Comparison of ENCODE assay signal across 6 cellular contexts in genomic region chrX:33014086-33014485, GRCh38.
"Had no signal": no experiment of that assay in that cellular context is flagged by ENCODE, and none has a peak within 500 bp of the region (broad histone marks: within the 10 kb centered on the region; RNA-seq: fewer than 3 reads in every experiment).

No MANE protein-coding gene starts in this region.

- ATAC-seq: HepG2, K562 had no signal

- DNase-seq: IMR-90, KBM-7, KG1 had no signal

- H3K4me3 ChIP-seq: K562 had no signal

- H3K27ac ChIP-seq: HL-60 had no signal
